Comparison of ENCODE assay signal across 8 cellular contexts in the genomic region with DNA sequence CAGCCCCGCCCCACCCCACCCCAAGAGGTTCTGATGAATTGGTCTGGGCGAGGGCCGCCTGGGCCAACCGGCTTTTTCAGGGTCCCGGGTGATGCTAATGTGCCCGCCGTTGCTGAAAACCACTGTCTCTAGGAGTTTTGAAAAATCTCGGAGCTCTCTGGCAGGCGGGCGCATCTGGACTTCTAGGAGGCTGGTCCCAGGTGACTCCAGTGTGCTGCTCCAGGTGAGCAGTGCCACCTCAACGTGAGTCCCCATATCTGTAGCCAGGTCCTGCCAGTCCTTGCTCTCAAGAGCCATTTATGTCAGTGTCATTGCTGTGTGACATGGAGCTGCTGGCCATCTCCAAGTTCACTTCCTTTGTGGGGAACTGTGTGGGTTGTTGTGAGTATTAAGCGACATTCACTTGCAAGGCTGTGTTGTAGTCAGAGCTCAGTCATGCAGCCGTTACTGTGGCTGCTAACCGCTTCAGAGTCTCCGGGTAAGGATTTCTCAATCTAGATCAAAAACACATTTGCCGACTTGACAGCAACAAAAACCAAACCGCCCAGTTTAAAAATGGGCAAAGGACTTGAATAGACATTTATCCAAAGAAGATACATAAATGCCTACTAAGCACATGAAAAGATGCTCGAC. TPM values are rescaled to one million over a fixed set of nuclear protein-coding genes. Genes with fewer than 3 reads are reported as not detected.
DNase-seq lines count a peak whose midpoint lies in the region; ATAC-seq, FAIRE-seq and TF ChIP-seq lines count a peak whose summit lies in the region.

A gene (minus strand): TSS at position 361 of the 633 bp plus-strand sequence. CDS start 8,264 bp downstream, outside the sequence.

- H3K9me3 ChIP-seq in astrocyte (ENCODE audit: insufficient read depth, low read depth, low read length), result no peaks in the 10 kb centered on the region

- peak within 1 kb of the TSS; percentile 73 for H3K4me3 Mint-ChIP-seq in astrocyte (ENCODE audit: unreplicated experiment)

- no peaks in the 10 kb centered on the region for H3K36me3 Mint-ChIP-seq in astrocyte (ENCODE audit: low read depth, unreplicated experiment)

- H3K27me3 Mint-ChIP-seq in astrocyte (ENCODE audit: low read depth, unreplicated experiment), result peaks cover 43% of the 10 kb centered on the region

- H3K4me3 ChIP-seq in astrocyte (ENCODE audit: insufficient read depth, low read depth, low read length) (peak within 1 kb of the TSS; percentile 67), kidney epithelial cell (ENCODE audit: low read depth, low read length) (peak within 1 kb of the TSS; percentile 34)

- no peaks in the 10 kb centered on the region for H4K20me1 ChIP-seq in astrocyte (ENCODE audit: insufficient read depth, low read length)

- peak; percentile 32 for FAIRE-seq in astrocyte (lab: Jason Lieb, UNC)

- H3K27me3 ChIP-seq in astrocyte (ENCODE audit: insufficient read depth, low read length), result no peaks in the 10 kb centered on the region
- no peaks in the 10 kb centered on the region for H3K27me3 ChIP-seq in kidney epithelial cell (ENCODE audit: control insufficient read depth, insufficient read depth, low read length)

- H3K9ac ChIP-seq in astrocyte (ENCODE audit: low read length), result peak within 1 kb of the TSS; percentile 78

- H2AFZ ChIP-seq in astrocyte (ENCODE audit: low read depth, low read length), result peak within 1 kb of the TSS; percentile 85

- peak within 1 kb of the TSS; percentile 69 for H3K27ac ChIP-seq in astrocyte (ENCODE audit: low read depth, low read length)

- peak within 1 kb of the TSS; percentile 84 for H3K4me2 ChIP-seq in astrocyte (ENCODE audit: low read length)

- H3K4me1 ChIP-seq in astrocyte (ENCODE audit: insufficient read depth, low read length), result peaks cover 19% of the 10 kb centered on the region

- DNase-seq in EH (ENCODE audit: low read depth) (peak; percentile 93), astrocyte (ENCODE audit: low read depth) (peak; percentile 91), kidney epithelial cell (ENCODE audit: low read depth) (peak; percentile 18), cortex of kidney (lab: John Stamatoyannopoulos, UW) (no peak), NCI-H1930 (lab: John Stamatoyannopoulos, UW) (no peak), C1 segment of cervical spinal cord (lab: John Stamatoyannopoulos, UW) (no peak)
- peak; percentile 25 to 64 for DNase-seq in stimulated activated CD4-positive, alpha-beta T cell treated with anti-CD3 and anti-CD28 coated beads, Interleukin-4, amount 100 ng/mL, for 4 hours

- H3K9me3 Mint-ChIP-seq in astrocyte (ENCODE audit: unreplicated experiment), result no peaks in the 10 kb centered on the region

- H3K4me1 Mint-ChIP-seq in astrocyte (ENCODE audit: low read depth, unreplicated experiment), result peaks cover 12% of the 10 kb centered on the region

- TF ChIP-seq CTCF in astrocyte (IDR thresholded peaks at IDR 0.05; ENCODE audit: insufficient read depth, low read depth, low read length) (no peak), kidney epithelial cell (IDR thresholded peaks at IDR 0.05; ENCODE audit: insufficient read depth, low read length, poor library complexity, severe bottlenecking) (no peak)

- no peak within 1 kb of the TSS for H3K27ac Mint-ChIP-seq in astrocyte (ENCODE audit: unreplicated experiment)

- ATAC-seq in SK-N-SH treated with all-trans-retinoic acid at 6 μM for 48 hours, result peak; percentile 26; the same call in 1 of the 3 replicates

- no peaks in the 10 kb centered on the region for H3K36me3 ChIP-seq in astrocyte (ENCODE audit: insufficient read depth, low read length)
- H3K36me3 ChIP-seq in kidney epithelial cell (ENCODE audit: control insufficient read depth, insufficient read depth, low read length), result no peaks in the 10 kb centered on the region

- H3K79me2 ChIP-seq in astrocyte (ENCODE audit: insufficient read depth, low read length), result peaks cover 22% of the 10 kb centered on the region

TF ChIP-seq in SK-N-SH treated with all-trans-retinoic acid at 6 μM for 48 hours, 23 proteins besides CTCF, POLR2A, EP300 and RAD21:
- TF ChIP-seq ZC3H10 (CRISPR knock-in tag; IDR thresholded peaks at IDR 0.05), result no peak
- no peak for TF ChIP-seq TCF4 (CRISPR knock-in tag; IDR thresholded peaks at IDR 0.05; ENCODE audit: borderline replicate concordance)
- TF ChIP-seq PPARA (CRISPR knock-in tag; IDR thresholded peaks at IDR 0.05; ENCODE audit: borderline replicate concordance), result no peak
- no peak for TF ChIP-seq RARB (CRISPR knock-in tag; IDR thresholded peaks at IDR 0.05)
- no peak for TF ChIP-seq SNAI2 (CRISPR knock-in tag; IDR thresholded peaks at IDR 0.05)
- TF ChIP-seq ZFP3 (CRISPR knock-in tag; IDR thresholded peaks at IDR 0.05), result no peak
- no peak for TF ChIP-seq ISL1 (CRISPR knock-in tag; IDR thresholded peaks at IDR 0.05)
- TF ChIP-seq, protein P1, sequence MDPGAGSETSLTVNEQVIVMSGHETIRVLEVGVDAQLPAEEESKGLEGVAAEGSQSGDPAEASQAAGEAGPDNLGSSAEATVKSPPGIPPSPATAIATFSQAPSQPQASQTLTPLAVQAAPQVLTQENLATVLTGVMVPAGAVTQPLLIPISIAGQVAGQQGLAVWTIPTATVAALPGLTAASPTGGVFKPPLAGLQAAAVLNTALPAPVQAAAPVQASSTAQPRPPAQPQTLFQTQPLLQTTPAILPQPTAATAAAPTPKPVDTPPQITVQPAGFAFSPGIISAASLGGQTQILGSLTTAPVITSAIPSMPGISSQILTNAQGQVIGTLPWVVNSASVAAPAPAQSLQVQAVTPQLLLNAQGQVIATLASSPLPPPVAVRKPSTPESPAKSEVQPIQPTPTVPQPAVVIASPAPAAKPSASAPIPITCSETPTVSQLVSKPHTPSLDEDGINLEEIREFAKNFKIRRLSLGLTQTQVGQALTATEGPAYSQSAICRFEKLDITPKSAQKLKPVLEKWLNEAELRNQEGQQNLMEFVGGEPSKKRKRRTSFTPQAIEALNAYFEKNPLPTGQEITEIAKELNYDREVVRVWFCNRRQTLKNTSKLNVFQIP (CRISPR knock-in tag; IDR thresholded peaks at IDR 0.05; ENCODE audit: borderline replicate concordance, low read depth), result no peak
- no peak for TF ChIP-seq ARNTL (CRISPR knock-in tag; IDR thresholded peaks at IDR 0.05; ENCODE audit: borderline replicate concordance, low read depth)

RNA-seq across cellular contexts. Expression of the gene that starts here (rescaled TPM):
- total RNA-seq in astrocyte (not detected in 2 replicates), kidney epithelial cell (0.25 and 3.3 TPM in 2 replicates)

Comparison
In these comparisons a context has a peak if more than half of its experiments do, and no peak if none do; other contexts are left out.
1. Peak in DNase-seq, H3K4me3 ChIP-seq, H3K27ac ChIP-seq, H3K9ac ChIP-seq and H3K4me2 ChIP-seq in astrocyte; RNA of the gene not detected or under 1 TPM.
2. DNase-seq: peak in EH (single experiment), kidney epithelial cell (single experiment) and stimulated activated CD4-positive, alpha-beta T cell treated with anti-CD3 and anti-CD28 coated beads, Interleukin-4, amount 100 ng/mL, for 4 hours (2 of 2); none in cortex of kidney (single experiment), NCI-H1930 (0 of 2) and C1 segment of cervical spinal cord (0 of 14).